ENCODE assay signal across 17 cellular contexts in the genomic region with DNA sequence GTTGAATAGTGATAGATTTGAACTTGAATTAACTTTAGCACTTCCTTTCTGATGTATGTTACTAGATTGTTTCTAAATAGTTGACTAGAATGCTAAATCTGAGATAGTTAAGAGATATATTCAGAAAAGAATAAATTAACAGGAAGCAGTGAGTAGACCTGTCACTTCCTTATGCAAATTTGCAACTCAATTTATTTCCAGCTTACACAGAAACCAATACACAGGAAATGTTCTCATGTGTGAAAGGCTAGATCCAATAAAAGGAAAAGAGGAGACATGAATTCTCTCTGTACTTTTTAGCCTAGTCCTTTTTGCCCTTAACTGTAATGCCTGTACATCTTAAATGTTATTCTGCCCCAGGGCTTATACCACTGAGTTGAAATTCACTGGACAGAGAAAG.
A peak's percentile ranks its signal among the peaks of the same experiment; 100 is the strongest.
DNase-seq lines count a peak whose midpoint lies in the region; TF ChIP-seq lines count a peak whose summit lies in the region.
"Had no signal": no experiment of that assay in that cellular context is flagged by ENCODE, and none has a peak within 500 bp of the region (broad histone marks: within the 10 kb centered on the region; RNA-seq: fewer than 3 reads in every experiment).

No MANE protein-coding gene starts in this region.

- in situ Hi-C loops in GM13976 (cut with MboI; ENCODE audit: low sequenced_read_pairs, unreplicated experiment), result no loop called here

- peaks cover 10% of the 10 kb centered on the region for H3K4me1 ChIP-seq in BLaER1
- H3K4me1 ChIP-seq: Caco-2 had no signal

- H3K4me3 ChIP-seq in BLaER1 (no peak overlapping the region), SK-N-MC (peak overlapping the region; percentile 43)
- H3K4me3 ChIP-seq: GM23338 had no signal

- no peaks in the 10 kb centered on the region for H3K27me3 ChIP-seq in BLaER1

- H3K36me3 ChIP-seq in BLaER1 (no peaks in the 10 kb centered on the region), SK-N-MC (ENCODE audit: insufficient read depth, low read length) (no peaks in the 10 kb centered on the region)

- no peaks in the 10 kb centered on the region for H3K4me1 Mint-ChIP-seq in MCF 10A (ENCODE audit: insufficient read depth, unreplicated experiment)
- H3K4me1 Mint-ChIP-seq: B cell, GM23338 had no signal

- DNase-seq in GM13976 (ENCODE audit: low spot score) (peak; percentile 2), MV-4-11 (lab: John Stamatoyannopoulos, UW) (peak; percentile 12), SK-N-MC (ENCODE audit: low read depth, low spot score) (peak; percentile 18), foreskin melanocyte (no peak), MCF 10A (ENCODE audit: unreplicated experiment) (no peak)
- DNase-seq in activated CD4-positive, alpha-beta T cell treated with anti-CD3 and anti-CD28 coated beads for 4 hours, result no peak
- DNase-seq in stimulated activated naive CD4-positive, alpha-beta T cell (lab: John Stamatoyannopoulos, UW), result no peak
- DNase-seq: 8988T; Caco-2; CD4-positive, alpha-beta T cell; GF-D8; HCEC 1CT had no signal

- H3K9me3 Mint-ChIP-seq in MCF 10A (ENCODE audit: unreplicated experiment), result no peaks in the 10 kb centered on the region
- H3K9me3 Mint-ChIP-seq: GM23338 had no signal

- no TSS peak for BruUV-seq in MCF 10A (replicated peaks; lab: Mats Ljungman, UMichigan)

- H3K9ac ChIP-seq in BLaER1, result no peak overlapping the region
- H3K9ac ChIP-seq in SK-N-MC (ENCODE audit: insufficient read length), result peak overlapping the region; percentile 52
- H3K9ac ChIP-seq: KMS-11 had no signal

- H3K9me3 ChIP-seq in BLaER1 (peaks cover 14% of the 10 kb centered on the region), SK-N-MC (ENCODE audit: low read depth, low read length) (no peaks in the 10 kb centered on the region)
- H3K9me3 ChIP-seq: Caco-2 had no signal

- no peaks in the 10 kb centered on the region for H3K36me3 Mint-ChIP-seq in MCF 10A (ENCODE audit: insufficient read depth, unreplicated experiment)

- POLR2A ChIA-PET in MCF 10A (lab: Yijun Ruan, JAX), result no interaction called here

- CTCF ChIA-PET in MCF 10A (lab: Yijun Ruan, JAX), result no interaction called here

- TF ChIP-seq CTCF in GM13976 (IDR thresholded peaks at IDR 0.05; ENCODE audit: borderline replicate concordance, control extremely low read depth, extremely low read depth, insufficient read depth, missing control alignments) (no peak), MCF 10A (IDR thresholded peaks at IDR 0.05; ENCODE audit: unreplicated experiment) (no peak)

- peak overlapping the region; percentile 43 for H3K4me2 ChIP-seq in BLaER1
- H3K4me2 ChIP-seq: GM23338, KMS-11 had no signal

- no peak overlapping the region for H3K27ac Mint-ChIP-seq in MCF 10A (ENCODE audit: low read depth, unreplicated experiment)
- H3K27ac Mint-ChIP-seq: B cell; CD4-positive, alpha-beta T cell; GM23338 had no signal

- intact Hi-C loops in MCF 10A (cut with micrococcal nuclease), result no loop called here

- no peak overlapping the region for H3K27ac ChIP-seq in BLaER1
- peak overlapping the region; percentile 84 for H3K27ac ChIP-seq in SK-N-MC
- H3K27ac ChIP-seq: C4-2B, KMS-11 had no signal

- no peaks in the 10 kb centered on the region for H4K20me1 ChIP-seq in BLaER1

- peaks cover 3% of the 10 kb centered on the region for H3K27me3 Mint-ChIP-seq in MCF 10A (ENCODE audit: insufficient read depth, unreplicated experiment)
- H3K27me3 Mint-ChIP-seq: B cell; CD4-positive, alpha-beta T cell had no signal

- H3K4me3 Mint-ChIP-seq in MCF 10A (ENCODE audit: unreplicated experiment), result no peak overlapping the region
- H3K4me3 Mint-ChIP-seq: B cell; CD4-positive, alpha-beta T cell; GM23338 had no signal

Comparison
In these comparisons a context has a peak if more than half of its experiments do, and no peak if none do; other contexts are left out.
1. DNase-seq: peak in GM13976 (single experiment), MV-4-11 (single experiment) and SK-N-MC (single experiment); none in foreskin melanocyte (single experiment), activated CD4-positive, alpha-beta T cell treated with anti-CD3 and anti-CD28 coated beads for 4 hours (0 of 2), stimulated activated naive CD4-positive, alpha-beta T cell (0 of 6) and MCF 10A (single experiment).